Comparison of ENCODE assay signal across 8 cellular contexts in genomic region chr5:124746252-124746915, GRCh38. TPM values are rescaled to one million over a fixed set of nuclear protein-coding genes. Genes with fewer than 3 reads are reported as not detected.
DNase-seq lines count a peak whose midpoint lies in the region; ATAC-seq lines count a peak whose summit lies in the region.

ZNF608 (minus strand) TSS chr5:124746639; CDS start chr5:124744989, 1,650 bp downstream.

- H3K9ac ChIP-seq in rectal smooth muscle tissue (ENCODE audit: low read length), result peak within 1 kb of the TSS; percentile 70

- ATAC-seq in right cardiac atrium (no peak), HG03460 (IDR thresholded peaks at IDR 0.05; ENCODE audit: unreplicated experiment) (no peak), GM21528 (IDR thresholded peaks at IDR 0.05; ENCODE audit: low FRiP score, unreplicated experiment) (no peak)

- DNase-seq in EH (ENCODE audit: low read depth) (peak; percentile 12), NCI-H1930 (lab: John Stamatoyannopoulos, UW) (peak; percentile 9 to 24), right cardiac atrium (peak in 1 of 3 donors; percentile 38)
- no peak for DNase-seq in stimulated activated CD4-positive, alpha-beta T cell treated with anti-CD3 and anti-CD28 coated beads, Interleukin-2, amount 100 ng/mL, for 24 hours

- no peaks in the 10 kb centered on the region for H3K36me3 ChIP-seq in rectal smooth muscle tissue (ENCODE audit: control insufficient read depth, insufficient read depth, low read length)

- peak within 1 kb of the TSS; percentile 0 for H3K27ac ChIP-seq in adipose tissue (ENCODE audit: low read depth, low read length)
- peak within 1 kb of the TSS; percentile 93 for H3K27ac ChIP-seq in right cardiac atrium (ENCODE audit: low read length)
- H3K27ac ChIP-seq in rectal smooth muscle tissue (ENCODE audit: low read depth, low read length), result peak within 1 kb of the TSS; percentile 75

- no peaks in the 10 kb centered on the region for H3K27me3 ChIP-seq in right cardiac atrium (ENCODE audit: control insufficient read depth, insufficient read depth)
- no peaks in the 10 kb centered on the region for H3K27me3 ChIP-seq in rectal smooth muscle tissue (ENCODE audit: control insufficient read depth, insufficient read depth, low read length)

- H3K4me1 ChIP-seq in right cardiac atrium (ENCODE audit: control insufficient read depth, insufficient read depth, low read length) (peaks cover 3% of the 10 kb centered on the region), rectal smooth muscle tissue (ENCODE audit: control insufficient read depth, insufficient read depth, low read length) (peaks cover 7% of the 10 kb centered on the region)

- H3K4me3 ChIP-seq in right cardiac atrium (ENCODE audit: low read length), result peak within 1 kb of the TSS; percentile 85
- peak within 1 kb of the TSS; percentile 80 for H3K4me3 ChIP-seq in rectal smooth muscle tissue (ENCODE audit: low read length)

- 0 to 1% (median 1%) methylated on average over 14 of the region's 14 CpGs for WGBS in adipose tissue, 3 donors
- WGBS in right cardiac atrium, result under 1% methylated on average over 14 of the region's 14 CpGs

- intact Hi-C loops in right cardiac atrium (cut with DNase I), result loop anchor here (5.0 to 10.0 kb wide), 4 partner anchors 92 to 161 kb away; no protein-coding TSS in a partner anchor

- H3K9me3 ChIP-seq in right cardiac atrium (ENCODE audit: control insufficient read depth, low read length), result no peaks in the 10 kb centered on the region

RNA-seq across cellular contexts. Expression of gene ZNF608, which starts in this region (rescaled TPM):
- 10 to 100 TPM in 2 of 3 donors, 1 to 10 TPM in 1; 6.0 to 11.7 (median 11.0) TPM for polyA plus RNA-seq in adipose tissue
- total RNA-seq in right cardiac atrium, result 10 to 100 TPM; 31.1 to 43.7 (median 41.2) TPM
- 16.4 TPM for polyA plus RNA-seq in right cardiac atrium

Comparison
In these comparisons a context has a peak if more than half of its experiments do, and no peak if none do; other contexts are left out.
1. DNase-seq: peak in EH (single experiment) and NCI-H1930 (2 of 2); none in stimulated activated CD4-positive, alpha-beta T cell treated with anti-CD3 and anti-CD28 coated beads, Interleukin-2, amount 100 ng/mL, for 24 hours (0 of 2).
2. H3K27ac ChIP-seq: peak in every context shown above with its lines; median percentile 93 in right cardiac atrium; 75 in rectal smooth muscle tissue; 0 in adipose tissue.